In genomic region chrX:135520022-135520552, GRCh38 we compare ENCODE assay signal across 8 cellular contexts. TPM values are rescaled to one million over a fixed set of nuclear protein-coding genes. Genes with fewer than 3 reads are reported as not detected.
DNase-seq lines count a peak whose midpoint lies in the region; ATAC-seq and TF ChIP-seq lines count a peak whose summit lies in the region.

No MANE protein-coding gene starts in this region.

- H3K4me3 ChIP-seq in NB4 (ENCODE audit: low read depth, low read length) (peak overlapping the region; percentile 57), endodermal cell (ENCODE audit: low read length) (peak overlapping the region; percentile 81)

- no peaks in the 10 kb centered on the region for H3K27me3 Mint-ChIP-seq in endodermal cell (ENCODE audit: insufficient read depth)

- ATAC-seq in GM18907 (IDR thresholded peaks at IDR 0.05; ENCODE audit: unreplicated experiment): peak; percentile 5
- ATAC-seq in GM21786 (IDR thresholded peaks at IDR 0.05; ENCODE audit: unreplicated experiment): no peak
- ATAC-seq in GM21737 (IDR thresholded peaks at IDR 0.05; ENCODE audit: unreplicated experiment): no peak

- H3K27ac Mint-ChIP-seq in endodermal cell: peak overlapping the region; percentile 97

- no peaks in the 10 kb centered on the region for H3K9me3 ChIP-seq in endodermal cell (ENCODE audit: control insufficient read depth, low read length)

- peak overlapping the region; percentile 87 for H3K4me3 Mint-ChIP-seq in endodermal cell

- H3K27ac ChIP-seq in endodermal cell (ENCODE audit: low read depth, low read length): peak overlapping the region; percentile 58

- no peaks in the 10 kb centered on the region for H3K4me1 ChIP-seq in endodermal cell (ENCODE audit: control insufficient read depth, insufficient read depth, low read length)

- H3K36me3 Mint-ChIP-seq in endodermal cell (ENCODE audit: low read depth): no peaks in the 10 kb centered on the region

- peaks cover 7% of the 10 kb centered on the region for H3K4me1 Mint-ChIP-seq in endodermal cell

- no peaks in the 10 kb centered on the region for H3K36me3 ChIP-seq in endodermal cell (ENCODE audit: control insufficient read depth, insufficient read depth, low read length)

- DNase-seq in NB4 (ENCODE audit: low read depth): no peak
- DNase-seq in endodermal cell: no peak
- peak; percentile 17 for DNase-seq in non-pigmented ciliary epithelial cell (ENCODE audit: low read depth)
- DNase-seq in activated gamma-delta T cell (lab: John Stamatoyannopoulos, UW): no peak
- DNase-seq in NCI-H510A treated with DMSO at 0.1 percent for 48 hours (lab: John Stamatoyannopoulos, UW): no peak

- no peak for TF ChIP-seq POLR2A in NB4 (IDR thresholded peaks at IDR 0.05; ENCODE audit: extremely low read depth, insufficient read length)

- H3K9ac ChIP-seq in endodermal cell (ENCODE audit: extremely low read depth, low read length, poor library complexity, severe bottlenecking): peak overlapping the region; percentile 52

- peaks cover 44% of the 10 kb centered on the region for H3K9me3 Mint-ChIP-seq in endodermal cell

- WGBS in endodermal cell (ENCODE audit: insufficient coverage in 1 of 2, insufficient read length in 1 of 2), 2 experiments: 23 to 29% methylated on average over 7 to 12 of the region's 12 CpGs

- TF ChIP-seq CTCF in NB4 (IDR thresholded peaks at IDR 0.05; ENCODE audit: low read depth, low read length) (no peak), endodermal cell (conservative IDR thresholded peaks at IDR 0.05) (no peak)

- no peaks in the 10 kb centered on the region for H3K27me3 ChIP-seq in endodermal cell (ENCODE audit: control insufficient read depth, insufficient read depth, low read length, poor library complexity, severe bottlenecking)

RNA-seq across cellular contexts. Expression of gene INTS6L, which starts 0.4 kb away (rescaled TPM):
- 1 to 10 TPM; 7.3 to 9.1 TPM for total RNA-seq in endodermal cell
- polyA plus RNA-seq in endodermal cell (2013, experiment 1 of 2): 16.1 TPM
- 14.2 TPM for polyA plus RNA-seq in endodermal cell (2013, experiment 2 of 2)
